18 cellular contexts compared by ENCODE assay signal in genomic region chr4:174349156-174349555, GRCh38.
"Had no signal": no experiment of that assay in that cellular context is flagged by ENCODE, and none has a peak within 500 bp of the region (broad histone marks: within the 10 kb centered on the region; RNA-seq: fewer than 3 reads in every experiment).

No MANE protein-coding gene starts in this region.

- H3K27ac ChIP-seq: colonic mucosa, left lung, prostate gland, right atrium auricular region, thoracic aorta, tibial nerve, upper lobe of left lung had no signal

- H3K27me3 ChIP-seq: colonic mucosa, left lung, right atrium auricular region, tibial nerve, upper lobe of left lung had no signal

- H3K36me3 ChIP-seq: colonic mucosa, left lung, prostate gland, thoracic aorta, upper lobe of left lung had no signal

- H3K9me3 ChIP-seq: colonic mucosa, prostate gland, thoracic aorta, upper lobe of left lung had no signal

- H3K4me1 ChIP-seq: colonic mucosa, left lung, prostate gland, right atrium auricular region, tibial nerve, upper lobe of left lung had no signal

- H3K27ac Mint-ChIP-seq: dendritic cell treated with granulocyte-macrophage colony-stimulating factor and Interleukin-4, amounts not matched to agents 40 ng/mL and 50 ng/mL, for 4 days; effector memory CD8-positive, alpha-beta T cell; naive thymus-derived CD8-positive, alpha-beta T cell; nephron progenitor cell; stimulated activated naive B cell treated with anti-CD40 and anti-IgM and Interleukin-4, amounts not matched to agents 10 μg/mL and 1 μg/mL and 100 μg/mL, for 72 hours; stimulated activated naive CD8-positive, alpha-beta T cell treated with anti-CD3 and anti-CD28 coated beads, Interleukin-15, Interleukin-2, amounts not matched to agents 100 ng/mL and 50 ng/mL, for 24 hours had no signal

- H3K4me3 Mint-ChIP-seq: dendritic cell treated with granulocyte-macrophage colony-stimulating factor and Interleukin-4, amounts not matched to agents 40 ng/mL and 50 ng/mL, for 4 days; effector memory CD8-positive, alpha-beta T cell; naive thymus-derived CD8-positive, alpha-beta T cell; nephron progenitor cell; stimulated activated naive B cell treated with anti-CD40 and anti-IgM and Interleukin-4, amounts not matched to agents 10 μg/mL and 1 μg/mL and 100 μg/mL, for 72 hours; stimulated activated naive CD8-positive, alpha-beta T cell treated with anti-CD3 and anti-CD28 coated beads, Interleukin-15, Interleukin-2, amounts not matched to agents 100 ng/mL and 50 ng/mL, for 24 hours had no signal

- H3K4me1 Mint-ChIP-seq: stimulated activated naive B cell treated with anti-CD40 and anti-IgM and Interleukin-4, amounts not matched to agents 10 μg/mL and 1 μg/mL and 100 μg/mL, for 72 hours had no signal

- H3K27me3 Mint-ChIP-seq: dendritic cell treated with granulocyte-macrophage colony-stimulating factor and Interleukin-4, amounts not matched to agents 40 ng/mL and 50 ng/mL, for 4 days had no signal

- H3K4me3 ChIP-seq: colonic mucosa, left lung, prostate gland, right atrium auricular region, thoracic aorta, tibial nerve, upper lobe of left lung had no signal

- DNase-seq: colonic mucosa; effector memory CD8-positive, alpha-beta T cell; hypothalamus; left cardiac atrium; left lung; mesenchymal stem cell; naive thymus-derived CD8-positive, alpha-beta T cell; nephron progenitor cell; nucleus accumbens; stimulated activated CD4-positive, alpha-beta T cell treated with anti-CD3 and anti-CD28 coated beads, Interleukin-2, amount 100 ng/mL, for 48 hours; stimulated activated naive B cell treated with anti-CD40 and anti-IgM and Interleukin-4, amounts not matched to agents 10 μg/mL and 1 μg/mL and 100 μg/mL, for 72 hours; upper lobe of left lung had no signal
